ENCODE assay signal across 33 cellular contexts in the genomic region with DNA sequence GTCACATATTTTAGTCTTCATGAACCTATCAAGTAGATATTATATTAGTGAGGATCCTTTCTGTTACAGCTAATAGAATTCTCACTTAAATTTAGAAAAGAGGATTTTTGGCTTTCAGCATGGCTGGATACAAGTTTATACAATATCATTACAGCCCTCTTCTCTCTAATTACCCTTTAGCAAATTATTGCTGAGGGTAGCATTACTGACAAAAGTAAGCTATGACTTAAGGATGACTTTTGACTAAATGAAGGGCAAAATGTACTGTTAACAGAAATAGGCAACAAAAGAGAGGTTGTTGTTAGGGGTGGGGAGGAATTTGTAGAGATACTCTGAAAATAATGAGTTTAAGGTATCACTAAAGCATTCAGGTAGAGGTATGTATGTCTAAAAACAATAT.
"Had no signal": no experiment of that assay in that cellular context is flagged by ENCODE, and none has a peak within 500 bp of the region (broad histone marks: within the 10 kb centered on the region; RNA-seq: fewer than 3 reads in every experiment).

No MANE protein-coding gene starts in this region.

- H3K27ac Mint-ChIP-seq: activated CD4-positive, alpha-beta memory T cell treated with anti-CD3 and anti-CD28 coated beads for 36 hours; activated CD4-positive, alpha-beta T cell treated with anti-CD3 and anti-CD28 coated beads for 36 hours; activated CD4-positive, alpha-beta T cell treated with anti-CD3 and anti-CD28 coated beads, Interleukin-2, amount 10 ng/mL, durations not matched to agents 24 days and 14 days; activated CD8-positive, alpha-beta memory T cell treated with anti-CD3 and anti-CD28 coated beads, Interleukin-2, amount 10 ng/mL, durations not matched to agents 7 days and 5 days; activated CD8-positive, alpha-beta T cell treated with anti-CD3 and anti-CD28 coated beads, Interleukin-2, amount 10 ng/mL, durations not matched to agents 7 days and 5 days; activated naive CD4-positive, alpha-beta T cell treated with anti-CD3 and anti-CD28 coated beads, Interleukin-2, amount 10 ng/mL, durations not matched to agents 7 days and 5 days; activated naive CD4-positive, alpha-beta T cell treated with anti-CD3 and anti-CD28 coated beads, Interleukin-2, amount 50 U/mL, for 72 hours; activated naive CD8-positive, alpha-beta T cell treated with anti-CD3 and anti-CD28 coated beads, Interleukin-2, amount 10 ng/mL, durations not matched to agents 7 days and 5 days; brain; T-helper 17 cell; T-helper 2 cell treated with Interferon-gamma antibody and Interleukin-4, amounts not matched to agents 5 μg/mL and 100 μg/mL, for 36 hours had no signal

- H3K36me3 Mint-ChIP-seq: activated CD4-positive, alpha-beta memory T cell treated with anti-CD3 and anti-CD28 coated beads for 36 hours; activated CD8-positive, alpha-beta memory T cell treated with anti-CD3 and anti-CD28 coated beads, Interleukin-2, amount 10 ng/mL, durations not matched to agents 7 days and 5 days; activated naive CD4-positive, alpha-beta T cell treated with anti-CD3 and anti-CD28 coated beads, Interleukin-2, amount 10 ng/mL, durations not matched to agents 7 days and 5 days; activated naive CD4-positive, alpha-beta T cell treated with anti-CD3 and anti-CD28 coated beads, Interleukin-2, amount 50 U/mL, for 72 hours; activated naive CD8-positive, alpha-beta T cell treated with anti-CD3 and anti-CD28 coated beads, Interleukin-2, amount 10 ng/mL, durations not matched to agents 7 days and 5 days had no signal

- FAIRE-seq: endometrium, endothelial cell of umbilical vein had no signal

- H3K27ac ChIP-seq: ascending aorta, breast epithelium, cardiac muscle cell, colonic mucosa, epithelial cell of prostate, esophagus squamous epithelium, gastroesophageal sphincter, heart right ventricle had no signal

- DNase-seq: activated CD4-positive, alpha-beta memory T cell treated with anti-CD3 and anti-CD28 coated beads for 36 hours; activated CD4-positive, alpha-beta T cell treated with anti-CD3 and anti-CD28 coated beads for 36 hours; activated CD4-positive, alpha-beta T cell treated with anti-CD3 and anti-CD28 coated beads, Interleukin-2, amount 10 ng/mL, durations not matched to agents 24 days and 14 days; activated CD4-positive, CD25-positive, alpha-beta regulatory T cell; activated CD4-positive, CD25-positive, alpha-beta regulatory T cell treated with anti-CD3 and anti-CD28 coated beads, Interleukin-2, amount 50 U/mL, for 72 hours; activated CD8-positive, alpha-beta memory T cell treated with anti-CD3 and anti-CD28 coated beads, Interleukin-2, amount 10 ng/mL, durations not matched to agents 7 days and 5 days; activated CD8-positive, alpha-beta memory T cell treated with anti-CD3 and anti-CD28 coated beads, Interleukin-2, amount 50 U/mL, for 4 hours; activated CD8-positive, alpha-beta T cell treated with anti-CD3 and anti-CD28 coated beads, Interleukin-2, amount 10 ng/mL, durations not matched to agents 7 days and 5 days; activated gamma-delta T cell; activated naive CD4-positive, alpha-beta T cell; activated naive CD4-positive, alpha-beta T cell treated with anti-CD3 and anti-CD28 coated beads, Interleukin-2, amount 10 ng/mL, durations not matched to agents 7 days and 5 days; activated naive CD8-positive, alpha-beta T cell treated with anti-CD3 and anti-CD28 coated beads, Interleukin-2, amount 10 ng/mL, durations not matched to agents 7 days and 5 days; activated T-cell treated with anti-CD3 and anti-CD28 coated beads, Interleukin-2, amount 50 U/mL, for 1 hour; activated T-cell treated with anti-CD3 and anti-CD28 coated beads, Interleukin-2, amount 50 U/mL, for 48 hours; central memory CD4-positive, alpha-beta T cell; cerebellar nuclear complex; colonic mucosa; effector CD8-positive, alpha-beta T cell; esophagus squamous epithelium; foreskin melanocyte; heart right ventricle; T-helper 17 cell; T1000 had no signal

- H3K9me3 Mint-ChIP-seq: activated CD4-positive, alpha-beta memory T cell treated with anti-CD3 and anti-CD28 coated beads for 36 hours; activated CD4-positive, alpha-beta T cell treated with anti-CD3 and anti-CD28 coated beads, Interleukin-2, amount 10 ng/mL, durations not matched to agents 24 days and 14 days; activated naive CD4-positive, alpha-beta T cell treated with anti-CD3 and anti-CD28 coated beads, Interleukin-2, amount 10 ng/mL, durations not matched to agents 7 days and 5 days; activated naive CD4-positive, alpha-beta T cell treated with anti-CD3 and anti-CD28 coated beads, Interleukin-2, amount 50 U/mL, for 72 hours; activated naive CD8-positive, alpha-beta T cell treated with anti-CD3 and anti-CD28 coated beads, Interleukin-2, amount 10 ng/mL, durations not matched to agents 7 days and 5 days; brain; T-helper 2 cell treated with Interferon-gamma antibody and Interleukin-4, amounts not matched to agents 5 μg/mL and 100 μg/mL, for 36 hours had no signal

- H3K4me3 ChIP-seq: ascending aorta, breast epithelium, cardiac muscle cell, colonic mucosa, esophagus squamous epithelium, gastroesophageal sphincter, heart right ventricle had no signal

- H3K36me3 ChIP-seq: ascending aorta, breast epithelium, cardiac muscle cell, colonic mucosa, gastroesophageal sphincter had no signal

- H3K27me3 Mint-ChIP-seq: activated CD4-positive, alpha-beta memory T cell treated with anti-CD3 and anti-CD28 coated beads for 36 hours; activated CD4-positive, alpha-beta T cell treated with anti-CD3 and anti-CD28 coated beads for 36 hours; brain; T-helper 17 cell had no signal

- H3K4me1 Mint-ChIP-seq: activated CD4-positive, alpha-beta T cell treated with anti-CD3 and anti-CD28 coated beads, Interleukin-2, amount 10 ng/mL, durations not matched to agents 24 days and 14 days; activated CD8-positive, alpha-beta memory T cell treated with anti-CD3 and anti-CD28 coated beads, Interleukin-2, amount 10 ng/mL, durations not matched to agents 7 days and 5 days; activated naive CD4-positive, alpha-beta T cell treated with anti-CD3 and anti-CD28 coated beads, Interleukin-2, amount 10 ng/mL, durations not matched to agents 7 days and 5 days; activated naive CD8-positive, alpha-beta T cell treated with anti-CD3 and anti-CD28 coated beads, Interleukin-2, amount 10 ng/mL, durations not matched to agents 7 days and 5 days; T-helper 17 cell had no signal

- ATAC-seq: activated CD4-positive, alpha-beta T cell treated with anti-CD3 and anti-CD28 coated beads for 36 hours; activated CD8-positive, alpha-beta memory T cell treated with anti-CD3 and anti-CD28 coated beads, Interleukin-2, amount 10 ng/mL, durations not matched to agents 7 days and 5 days; activated CD8-positive, alpha-beta T cell treated with anti-CD3 and anti-CD28 coated beads, Interleukin-2, amount 10 ng/mL, durations not matched to agents 7 days and 5 days; activated naive CD4-positive, alpha-beta T cell treated with anti-CD3 and anti-CD28 coated beads, Interleukin-2, amount 50 U/mL, for 72 hours; gastroesophageal sphincter; heart right ventricle; T-helper 17 cell had no signal

- H3K4me3 Mint-ChIP-seq: activated CD4-positive, alpha-beta memory T cell treated with anti-CD3 and anti-CD28 coated beads for 36 hours; activated CD4-positive, alpha-beta T cell treated with anti-CD3 and anti-CD28 coated beads for 36 hours; activated CD4-positive, alpha-beta T cell treated with anti-CD3 and anti-CD28 coated beads, Interleukin-2, amount 10 ng/mL, durations not matched to agents 24 days and 14 days; activated CD8-positive, alpha-beta memory T cell treated with anti-CD3 and anti-CD28 coated beads, Interleukin-2, amount 10 ng/mL, durations not matched to agents 7 days and 5 days; activated CD8-positive, alpha-beta T cell treated with anti-CD3 and anti-CD28 coated beads, Interleukin-2, amount 10 ng/mL, durations not matched to agents 7 days and 5 days; activated naive CD4-positive, alpha-beta T cell treated with anti-CD3 and anti-CD28 coated beads, Interleukin-2, amount 10 ng/mL, durations not matched to agents 7 days and 5 days; activated naive CD8-positive, alpha-beta T cell treated with anti-CD3 and anti-CD28 coated beads, Interleukin-2, amount 10 ng/mL, durations not matched to agents 7 days and 5 days; brain; T-helper 17 cell; T-helper 2 cell treated with Interferon-gamma antibody and Interleukin-4, amounts not matched to agents 5 μg/mL and 100 μg/mL, for 36 hours had no signal

- H3K27me3 ChIP-seq: ascending aorta, breast epithelium, cardiac muscle cell, colonic mucosa, esophagus squamous epithelium, gastroesophageal sphincter, heart right ventricle had no signal

- H3K9me3 ChIP-seq: ascending aorta, breast epithelium, colonic mucosa, esophagus squamous epithelium, gastroesophageal sphincter, heart right ventricle had no signal

- H3K4me1 ChIP-seq: ascending aorta, breast epithelium, colonic mucosa, esophagus squamous epithelium, gastroesophageal sphincter had no signal
